9 cellular contexts compared by ENCODE assay signal in genomic region chr2:65076345-65076710, GRCh38. TPM values are rescaled to one million over a fixed set of nuclear protein-coding genes. Genes with fewer than 3 reads are reported as not detected.
A peak's percentile ranks its signal among the peaks of the same experiment; 100 is the strongest.
DNase-seq lines count a peak whose midpoint lies in the region; ATAC-seq and TF ChIP-seq lines count a peak whose summit lies in the region.
"Had no signal": no experiment of that assay in that cellular context is flagged by ENCODE, and none has a peak within 500 bp of the region (broad histone marks: within the 10 kb centered on the region; RNA-seq: fewer than 3 reads in every experiment).

No MANE protein-coding gene starts in this region.

- no peak overlapping the region for H3K27ac ChIP-seq in CD4-positive, alpha-beta T cell (ENCODE audit: low read depth, low read length)

- POLR2A ChIA-PET in CD4-positive, alpha-beta T cell (lab: Charles Lee): no interaction called here

- intact Hi-C loops in activated T-helper 2 cell treated with anti-CD3 and anti-CD28 coated beads, Interferon-gamma antibody, Interleukin-2, Interleukin-4, amounts not matched to agents 10 μg/mL and 5 μg/mL and 100 μg/mL, durations not matched to agents 14 hours and 24 hours and 36 hours (cut with micrococcal nuclease): no loop called here
- intact Hi-C loops in sciatic nerve (cut with DNase I): no loop called here
- intact Hi-C loops in CD4-positive, alpha-beta T cell (cut with DNase I, micrococcal nuclease): no loop called here

- DNase-seq in EL (peak; percentile 71), fibroblast of villous mesenchyme (ENCODE audit: low read depth) (peak; percentile 78), sciatic nerve (ENCODE audit: low spot score) (no peak), DMS153 treated with DMSO at 0.1 percent for 48 hours (lab: John Stamatoyannopoulos, UW; ENCODE audit: unreplicated experiment) (no peak), NCI-H187 (lab: John Stamatoyannopoulos, UW) (no peak)
- DNase-seq in activated T-helper 2 cell treated with anti-CD3 and anti-CD28 coated beads, Interferon-gamma antibody, Interleukin-2, Interleukin-4, amounts not matched to agents 10 μg/mL and 5 μg/mL and 100 μg/mL, durations not matched to agents 14 hours and 24 hours and 36 hours (ENCODE audit: low spot score): no peak
- DNase-seq in activated naive CD4-positive, alpha-beta T cell treated with anti-CD3 and anti-CD28 coated beads, Interleukin-2, amount 50 U/mL, for 16 hours: no peak
- DNase-seq in CD4-positive, alpha-beta T cell: no peak
- DNase-seq: NCI-H1694 treated with DMSO at 0.1 percent for 48 hours had no signal

- no peak overlapping the region for H3K4me3 ChIP-seq in fibroblast of villous mesenchyme (ENCODE audit: low read depth, low read length)

- no peak for TF ChIP-seq CTCF in fibroblast of villous mesenchyme (IDR thresholded peaks at IDR 0.05; ENCODE audit: insufficient read depth, low read depth, low read length)
- no peak for TF ChIP-seq CTCF in CD4-positive, alpha-beta T cell (IDR thresholded peaks at IDR 0.05)

- H3K4me3 Mint-ChIP-seq in activated T-helper 2 cell treated with anti-CD3 and anti-CD28 coated beads, Interferon-gamma antibody, Interleukin-2, Interleukin-4, amounts not matched to agents 10 μg/mL and 5 μg/mL and 100 μg/mL, durations not matched to agents 14 hours and 24 hours and 36 hours (ENCODE audit: low read depth): no peak overlapping the region
- no peak overlapping the region for H3K4me3 Mint-ChIP-seq in CD4-positive, alpha-beta T cell

- H3K27me3 ChIP-seq in CD4-positive, alpha-beta T cell (ENCODE audit: control insufficient read depth, insufficient read depth, low read length): no peaks in the 10 kb centered on the region

- peak overlapping the region; percentile 22 for H3K27ac Mint-ChIP-seq in activated T-helper 2 cell treated with anti-CD3 and anti-CD28 coated beads, Interferon-gamma antibody, Interleukin-2, Interleukin-4, amounts not matched to agents 10 μg/mL and 5 μg/mL and 100 μg/mL, durations not matched to agents 14 hours and 24 hours and 36 hours
- no peak overlapping the region for H3K27ac Mint-ChIP-seq in CD4-positive, alpha-beta T cell

- ATAC-seq in sciatic nerve: peak; percentile 13
- no peak for ATAC-seq in CD4-positive, alpha-beta T cell (ENCODE audit: poor library complexity)

- H3K36me3 Mint-ChIP-seq in activated T-helper 2 cell treated with anti-CD3 and anti-CD28 coated beads, Interferon-gamma antibody, Interleukin-2, Interleukin-4, amounts not matched to agents 10 μg/mL and 5 μg/mL and 100 μg/mL, durations not matched to agents 14 hours and 24 hours and 36 hours (ENCODE audit: low read depth): peaks cover 50% of the 10 kb centered on the region
- peaks cover 83% of the 10 kb centered on the region for H3K36me3 Mint-ChIP-seq in CD4-positive, alpha-beta T cell (ENCODE audit: low read depth)

- no peaks in the 10 kb centered on the region for H3K27me3 Mint-ChIP-seq in activated T-helper 2 cell treated with anti-CD3 and anti-CD28 coated beads, Interferon-gamma antibody, Interleukin-2, Interleukin-4, amounts not matched to agents 10 μg/mL and 5 μg/mL and 100 μg/mL, durations not matched to agents 14 hours and 24 hours and 36 hours (ENCODE audit: low read depth)
- H3K27me3 Mint-ChIP-seq in CD4-positive, alpha-beta T cell: no peaks in the 10 kb centered on the region

- CTCF ChIA-PET in CD4-positive, alpha-beta T cell (lab: Charles Lee): no interaction called here

- H3K4me1 Mint-ChIP-seq in activated T-helper 2 cell treated with anti-CD3 and anti-CD28 coated beads, Interferon-gamma antibody, Interleukin-2, Interleukin-4, amounts not matched to agents 10 μg/mL and 5 μg/mL and 100 μg/mL, durations not matched to agents 14 hours and 24 hours and 36 hours (ENCODE audit: low read depth): peaks cover 1% of the 10 kb centered on the region
- peaks cover 3% of the 10 kb centered on the region for H3K4me1 Mint-ChIP-seq in CD4-positive, alpha-beta T cell (ENCODE audit: low read depth)

- H3K9me3 Mint-ChIP-seq in activated T-helper 2 cell treated with anti-CD3 and anti-CD28 coated beads, Interferon-gamma antibody, Interleukin-2, Interleukin-4, amounts not matched to agents 10 μg/mL and 5 μg/mL and 100 μg/mL, durations not matched to agents 14 hours and 24 hours and 36 hours: no peaks in the 10 kb centered on the region
- no peaks in the 10 kb centered on the region for H3K9me3 Mint-ChIP-seq in CD4-positive, alpha-beta T cell

- no peaks in the 10 kb centered on the region for H3K9me3 ChIP-seq in CD4-positive, alpha-beta T cell (ENCODE audit: control insufficient read depth, low read length)

RNA-seq across cellular contexts. Expression of gene CEP68, which starts 20.1 kb away (rescaled TPM):
- total RNA-seq in activated T-helper 2 cell treated with anti-CD3 and anti-CD28 coated beads, Interferon-gamma antibody, Interleukin-2, Interleukin-4, amounts not matched to agents 10 μg/mL and 5 μg/mL and 100 μg/mL, durations not matched to agents 14 hours and 24 hours and 36 hours: 5.9 and 6.1 TPM in 2 replicates
- total RNA-seq in fibroblast of villous mesenchyme: 8.1 and 9.9 TPM in 2 replicates
- 29.1 TPM for total RNA-seq in sciatic nerve
- 10 to 100 TPM; 19.4 to 20.1 TPM for total RNA-seq in CD4-positive, alpha-beta T cell

RNA-seq across cellular contexts. Expression of gene RAB1A, which starts 53.6 kb away (rescaled TPM):
- total RNA-seq in activated T-helper 2 cell treated with anti-CD3 and anti-CD28 coated beads, Interferon-gamma antibody, Interleukin-2, Interleukin-4, amounts not matched to agents 10 μg/mL and 5 μg/mL and 100 μg/mL, durations not matched to agents 14 hours and 24 hours and 36 hours: 88.1 and 96.6 TPM in 2 replicates
- 91.5 and 101 TPM in 2 replicates for total RNA-seq in fibroblast of villous mesenchyme
- total RNA-seq in sciatic nerve: 100 TPM
- total RNA-seq in CD4-positive, alpha-beta T cell: 10 to 100 TPM; 85.3 to 87.6 TPM

Comparison
In these comparisons a context has a peak if more than half of its experiments do, and no peak if none do; other contexts are left out.
1. DNase-seq: peak in EL (single experiment) and fibroblast of villous mesenchyme (single experiment); none in activated T-helper 2 cell treated with anti-CD3 and anti-CD28 coated beads, Interferon-gamma antibody, Interleukin-2, Interleukin-4, amounts not matched to agents 10 μg/mL and 5 μg/mL and 100 μg/mL, durations not matched to agents 14 hours and 24 hours and 36 hours (single experiment), sciatic nerve (single experiment), DMS153 treated with DMSO at 0.1 percent for 48 hours (single experiment), activated naive CD4-positive, alpha-beta T cell treated with anti-CD3 and anti-CD28 coated beads, Interleukin-2, amount 50 U/mL, for 16 hours (single experiment), NCI-H187 (0 of 2) and CD4-positive, alpha-beta T cell (0 of 10).